ENCODE assay signal across 9 cellular contexts in the genomic region with DNA sequence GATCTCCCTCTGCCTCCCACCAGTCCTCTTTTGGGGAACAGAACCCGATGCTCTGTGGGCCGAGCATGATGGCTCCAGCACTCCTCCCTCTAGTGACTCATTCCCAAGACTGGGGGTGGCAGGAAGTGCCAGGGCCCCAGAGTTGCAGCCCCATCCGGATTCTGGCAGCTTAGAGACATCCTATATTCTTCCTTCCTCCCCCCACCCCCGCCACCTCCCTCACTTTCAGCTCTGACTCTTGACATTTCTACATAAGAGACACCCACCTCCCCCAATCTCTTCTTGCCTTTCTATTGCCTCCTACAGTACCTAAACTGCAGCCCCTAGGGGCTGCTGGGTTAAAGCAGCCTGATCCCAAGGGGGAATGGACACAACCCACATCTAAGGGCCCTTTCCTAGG. TPM values are rescaled to one million over a fixed set of nuclear protein-coding genes. Genes with fewer than 3 reads are reported as not detected.
DNase-seq lines count a peak whose midpoint lies in the region; ATAC-seq and TF ChIP-seq lines count a peak whose summit lies in the region.
"Had no signal": no experiment of that assay in that cellular context is flagged by ENCODE, and none has a peak within 500 bp of the region (broad histone marks: within the 10 kb centered on the region; RNA-seq: fewer than 3 reads in every experiment).

No MANE protein-coding gene starts in this region.

- no peaks in the 10 kb centered on the region for H3K9me3 ChIP-seq in thyroid gland

- H3K27me3 Mint-ChIP-seq in activated naive CD8-positive, alpha-beta T cell treated with anti-CD3 and anti-CD28 coated beads, Interleukin-2, amount 10 ng/mL, durations not matched to agents 7 days and 5 days: peaks cover 2% of the 10 kb centered on the region

- H3K4me3 ChIP-seq in thyroid gland (replicated peaks in 1 of 3): no peak overlapping the region
- H3K4me3 ChIP-seq: skin epidermis had no signal

- H3K9me3 Mint-ChIP-seq in activated naive CD8-positive, alpha-beta T cell treated with anti-CD3 and anti-CD28 coated beads, Interleukin-2, amount 10 ng/mL, durations not matched to agents 7 days and 5 days: no peaks in the 10 kb centered on the region

- DNase-seq in CMK (ENCODE audit: low read depth) (peak; percentile 69), OCI-M1 (lab: John Stamatoyannopoulos, UW) (peak; percentile 26), renal cortical epithelial cell (ENCODE audit: low read depth) (peak; percentile 7), NCI-H146 treated with DMSO at 0.1 percent for 48 hours (lab: John Stamatoyannopoulos, UW; ENCODE audit: unreplicated experiment) (no peak), NCI-H345 (lab: John Stamatoyannopoulos, UW) (no peak), thyroid gland (no peak), NCI-H2029 (lab: John Stamatoyannopoulos, UW) (no peak)
- DNase-seq in activated naive CD8-positive, alpha-beta T cell treated with anti-CD3 and anti-CD28 coated beads, Interleukin-2, amount 10 ng/mL, durations not matched to agents 7 days and 5 days: peak; percentile 31

- POLR2A ChIA-PET in activated naive CD8-positive, alpha-beta T cell treated with anti-CD3 and anti-CD28 coated beads, Interleukin-2, amount 10 ng/mL, durations not matched to agents 7 days and 5 days (lab: Charles Lee): no interaction called here

- no peak for TF ChIP-seq POLR2A in thyroid gland (IDR thresholded peaks at IDR 0.05)

- TF ChIP-seq CTCF in thyroid gland (IDR thresholded peaks at IDR 0.05): no peak

- H3K36me3 Mint-ChIP-seq in activated naive CD8-positive, alpha-beta T cell treated with anti-CD3 and anti-CD28 coated beads, Interleukin-2, amount 10 ng/mL, durations not matched to agents 7 days and 5 days: no peaks in the 10 kb centered on the region

- H3K27ac ChIP-seq in thyroid gland: no peak overlapping the region

- peaks cover 0 to 6% of the 10 kb centered on the region in 2 donors for H3K4me1 ChIP-seq in thyroid gland

- peak overlapping the region; percentile 19 for H3K4me3 Mint-ChIP-seq in activated naive CD8-positive, alpha-beta T cell treated with anti-CD3 and anti-CD28 coated beads, Interleukin-2, amount 10 ng/mL, durations not matched to agents 7 days and 5 days

- 40 to 73% methylated on average over 4 of the region's 4 CpGs for WGBS in thyroid gland, 2 donors

- H3K27me3 ChIP-seq in thyroid gland: no peaks in the 10 kb centered on the region

- H3K27ac Mint-ChIP-seq in activated naive CD8-positive, alpha-beta T cell treated with anti-CD3 and anti-CD28 coated beads, Interleukin-2, amount 10 ng/mL, durations not matched to agents 7 days and 5 days: peak overlapping the region; percentile 50

- H3K36me3 ChIP-seq in thyroid gland: no peaks in the 10 kb centered on the region

- ATAC-seq in activated naive CD8-positive, alpha-beta T cell treated with anti-CD3 and anti-CD28 coated beads, Interleukin-2, amount 10 ng/mL, durations not matched to agents 7 days and 5 days (ENCODE audit: low read depth): peak; percentile 90

- intact Hi-C loops in thyroid gland (cut with DNase I): loop anchor here (10.0 kb wide), 1 partner anchor 162 kb away; no protein-coding TSS in a partner anchor

- H3K4me1 Mint-ChIP-seq in activated naive CD8-positive, alpha-beta T cell treated with anti-CD3 and anti-CD28 coated beads, Interleukin-2, amount 10 ng/mL, durations not matched to agents 7 days and 5 days: peaks cover 11% of the 10 kb centered on the region

RNA-seq across cellular contexts. Expression of a gene that starts 47.1 kb away (rescaled TPM):
- total RNA-seq in activated naive CD8-positive, alpha-beta T cell treated with anti-CD3 and anti-CD28 coated beads, Interleukin-2, amount 10 ng/mL, durations not matched to agents 7 days and 5 days: 100 to 1,000 TPM; 174 to 183 TPM
- 280 and 486 TPM in 2 replicates for total RNA-seq in renal cortical epithelial cell
- total RNA-seq in thyroid gland: 100 to 1,000 TPM; 343 to 366 (median 354) TPM

RNA-seq across cellular contexts. Expression of a gene that starts 48.2 kb away (rescaled TPM):
- total RNA-seq in activated naive CD8-positive, alpha-beta T cell treated with anti-CD3 and anti-CD28 coated beads, Interleukin-2, amount 10 ng/mL, durations not matched to agents 7 days and 5 days: 10 to 100 TPM; 13.5 to 15.8 TPM
- 59.7 and 160 TPM in 2 replicates for total RNA-seq in renal cortical epithelial cell
- total RNA-seq in thyroid gland: 100 to 1,000 TPM in 2 of 4 donors, 10 to 100 TPM in 2; 57.5 to 103 (median 81.7) TPM

Comparison
In these comparisons a context has a peak if more than half of its experiments do, and no peak if none do; other contexts are left out.
1. DNase-seq: peak in CMK (single experiment), OCI-M1 (single experiment), activated naive CD8-positive, alpha-beta T cell treated with anti-CD3 and anti-CD28 coated beads, Interleukin-2, amount 10 ng/mL, durations not matched to agents 7 days and 5 days (single experiment) and renal cortical epithelial cell (single experiment); none in NCI-H146 treated with DMSO at 0.1 percent for 48 hours (single experiment), NCI-H345 (single experiment), thyroid gland (0 of 2) and NCI-H2029 (single experiment).